In genomic region chr10:6580279-6581029, GRCh38 we compare ENCODE assay signal across 8 cellular contexts. TPM values are rescaled to one million over a fixed set of nuclear protein-coding genes. Genes with fewer than 3 reads are reported as not detected.
DNase-seq lines count a peak whose midpoint lies in the region; ATAC-seq and TF ChIP-seq lines count a peak whose summit lies in the region.

No MANE protein-coding gene starts in this region.

- ATAC-seq in GM18861 (IDR thresholded peaks at IDR 0.05; ENCODE audit: unreplicated experiment): peak; percentile 74
- peak; percentile 91 for ATAC-seq in HG03139 (IDR thresholded peaks at IDR 0.05; ENCODE audit: unreplicated experiment)

- H3K36me3 ChIP-seq in SJSA1: no peaks in the 10 kb centered on the region

- no peak for DNase-seq in AG09309 (ENCODE audit: low read depth)
- peak; percentile 57 to 63 for DNase-seq in SJSA1 (ENCODE audit: low read depth in 1 of 2, low spot score in 2 of 2)
- DNase-seq in activated naive CD4-positive, alpha-beta T cell treated with anti-CD3 and anti-CD28 coated beads for 36 hours: peak; percentile 86
- peak; percentile 91 for DNase-seq in globus pallidus (ENCODE audit: low spot score)
- peak; percentile 74 for DNase-seq in occipital lobe (lab: John Stamatoyannopoulos, UW)

- H3K4me1 Mint-ChIP-seq in activated naive CD4-positive, alpha-beta T cell treated with anti-CD3 and anti-CD28 coated beads for 36 hours (ENCODE audit: low read depth): peaks cover 39% of the 10 kb centered on the region

- peaks cover 64% of the 10 kb centered on the region for H3K36me3 Mint-ChIP-seq in activated naive CD4-positive, alpha-beta T cell treated with anti-CD3 and anti-CD28 coated beads for 36 hours (ENCODE audit: low read depth)

- H3K4me1 ChIP-seq in SJSA1 (replicated peaks): peaks cover 9% of the 10 kb centered on the region

- H3K27me3 ChIP-seq in SJSA1 (replicated peaks): peaks cover 60% of the 10 kb centered on the region

- peak overlapping the region; percentile 99 for H3K27ac Mint-ChIP-seq in activated naive CD4-positive, alpha-beta T cell treated with anti-CD3 and anti-CD28 coated beads for 36 hours

- H3K27me3 Mint-ChIP-seq in activated naive CD4-positive, alpha-beta T cell treated with anti-CD3 and anti-CD28 coated beads for 36 hours (ENCODE audit: low read depth): no peaks in the 10 kb centered on the region

- H3K9me3 Mint-ChIP-seq in activated naive CD4-positive, alpha-beta T cell treated with anti-CD3 and anti-CD28 coated beads for 36 hours: no peaks in the 10 kb centered on the region

- H3K4me3 Mint-ChIP-seq in activated naive CD4-positive, alpha-beta T cell treated with anti-CD3 and anti-CD28 coated beads for 36 hours: peak overlapping the region; percentile 92

- peak; percentile 45 for TF ChIP-seq CTCF in AG09309 (IDR thresholded peaks at IDR 0.05; ENCODE audit: control insufficient read depth, insufficient read depth, low read depth, low read length, missing control alignments)

- H3K27ac ChIP-seq in SJSA1 (no peak overlapping the region), temporal lobe (ENCODE audit: low read depth, low read length) (peak overlapping the region; percentile 70)

- H3K4me3 ChIP-seq in AG09309 (ENCODE audit: control insufficient read depth, low read depth, low read length) (peak overlapping the region; percentile 35), SJSA1 (peak overlapping the region; percentile 49)

- intact Hi-C loops in activated naive CD4-positive, alpha-beta T cell treated with anti-CD3 and anti-CD28 coated beads for 36 hours (cut with micrococcal nuclease): loop anchor here (1.0 to 10.0 kb wide), 6 partner anchors 20 to 606 kb away; partner anchors contain the start of gene IL15RA

- no peaks in the 10 kb centered on the region; the same call in 1 of the 2 replicates for H3K9me3 ChIP-seq in SJSA1 (replicated peaks)

- CTCF ChIA-PET in activated naive CD4-positive, alpha-beta T cell treated with anti-CD3 and anti-CD28 coated beads for 36 hours (lab: Charles Lee): interaction anchor here (0.8 to 4.8 kb wide), 18 partner anchors 12 to 174 kb away, joined by 3 to 50 read pairs (median 6); no protein-coding TSS in a partner anchor

RNA-seq across cellular contexts. Expression of gene PRKCQ, which starts 0.4 kb away (rescaled TPM):
- total RNA-seq in SJSA1 (2014; rRNA removed; shearing (Covaris generic)): not detected in 2 replicates
- 10 to 100 TPM; 49.5 to 53.0 TPM for total RNA-seq in activated naive CD4-positive, alpha-beta T cell treated with anti-CD3 and anti-CD28 coated beads for 36 hours
- total RNA-seq in occipital lobe (1.4 TPM), temporal lobe (2.2 TPM)

Comparison
In these comparisons a context has a peak if more than half of its experiments do, and no peak if none do; other contexts are left out.
1. RNA of gene PRKCQ, which starts 0.4 kb away (total RNA-seq): 49.5 to 53.0 TPM in activated naive CD4-positive, alpha-beta T cell treated with anti-CD3 and anti-CD28 coated beads for 36 hours; 2.2 TPM in temporal lobe (single experiment), 1.4 TPM in occipital lobe (single experiment) and not detected in SJSA1; every median in the first group is over 10 times any median in the second.